In the genomic region with DNA sequence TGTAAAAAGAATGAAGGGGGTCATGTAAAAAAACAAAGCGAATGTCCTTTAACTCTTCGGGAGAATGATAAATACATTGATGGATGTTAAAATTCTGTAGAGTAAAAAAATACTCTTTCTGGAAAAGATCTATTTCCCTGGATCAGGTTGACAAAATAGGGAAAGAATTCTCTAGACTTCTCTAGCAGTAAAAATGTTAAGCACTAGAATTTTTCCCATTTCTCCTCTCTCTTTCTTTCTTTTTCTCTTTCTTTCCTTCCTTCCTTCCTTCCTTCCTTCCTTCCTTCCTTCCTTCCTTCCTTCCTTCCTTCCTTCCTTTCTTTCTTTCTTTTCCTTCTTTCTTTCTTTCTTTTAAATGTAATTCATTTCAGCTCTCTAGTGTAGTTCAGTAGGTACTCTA, we compare ENCODE assay signal across 26 cellular contexts.
"Had no signal": no experiment of that assay in that cellular context is flagged by ENCODE, and none has a peak within 500 bp of the region (broad histone marks: within the 10 kb centered on the region; RNA-seq: fewer than 3 reads in every experiment).

No MANE protein-coding gene starts in this region.

- H3K27ac ChIP-seq: colonic mucosa, coronary artery, dorsolateral prefrontal cortex, epithelial cell of prostate, esophagus muscularis mucosa, esophagus squamous epithelium, foreskin keratinocyte, gastrocnemius medialis, gastroesophageal sphincter, heart left ventricle, heart right ventricle had no signal

- H3K4me3 ChIP-seq: colonic mucosa, coronary artery, dorsolateral prefrontal cortex, esophagus muscularis mucosa, esophagus squamous epithelium, gastrocnemius medialis, gastroesophageal sphincter, heart left ventricle, heart right ventricle had no signal

- H3K9me3 ChIP-seq: colonic mucosa, esophagus muscularis mucosa, esophagus squamous epithelium, gastroesophageal sphincter had no signal

- H3K36me3 ChIP-seq: colonic mucosa, esophagus muscularis mucosa, esophagus squamous epithelium, gastrocnemius medialis, gastroesophageal sphincter, heart left ventricle, heart right ventricle had no signal

- H3K27me3 ChIP-seq: colonic mucosa, dorsolateral prefrontal cortex, esophagus muscularis mucosa, esophagus squamous epithelium, foreskin keratinocyte, gastrocnemius medialis, gastroesophageal sphincter, heart left ventricle, heart right ventricle had no signal

- FAIRE-seq: colon, endothelial cell of umbilical vein had no signal

- H3K4me1 ChIP-seq: colonic mucosa, esophagus muscularis mucosa, esophagus squamous epithelium, foreskin keratinocyte, gastrocnemius medialis, gastroesophageal sphincter, heart left ventricle, heart right ventricle had no signal

- ATAC-seq: effector memory CD8-positive, alpha-beta T cell; esophagus mucosa; foreskin keratinocyte; gastrocnemius medialis; gastroesophageal sphincter; heart left ventricle; heart right ventricle had no signal

- DNase-seq: colonic mucosa; cortex of kidney; dermis blood vessel endothelial cell; dorsolateral prefrontal cortex; effector CD4-positive, alpha-beta T cell; effector CD8-positive, alpha-beta T cell; effector memory CD4-positive, alpha-beta T cell; effector memory CD8-positive, alpha-beta T cell; endodermal cell; erythroblast; esophagus squamous epithelium; foreskin fibroblast; foreskin keratinocyte; foreskin melanocyte; gastrocnemius medialis; glutamatergic neuron; head of caudate nucleus; heart left ventricle; heart right ventricle had no signal
